In the genomic region with DNA sequence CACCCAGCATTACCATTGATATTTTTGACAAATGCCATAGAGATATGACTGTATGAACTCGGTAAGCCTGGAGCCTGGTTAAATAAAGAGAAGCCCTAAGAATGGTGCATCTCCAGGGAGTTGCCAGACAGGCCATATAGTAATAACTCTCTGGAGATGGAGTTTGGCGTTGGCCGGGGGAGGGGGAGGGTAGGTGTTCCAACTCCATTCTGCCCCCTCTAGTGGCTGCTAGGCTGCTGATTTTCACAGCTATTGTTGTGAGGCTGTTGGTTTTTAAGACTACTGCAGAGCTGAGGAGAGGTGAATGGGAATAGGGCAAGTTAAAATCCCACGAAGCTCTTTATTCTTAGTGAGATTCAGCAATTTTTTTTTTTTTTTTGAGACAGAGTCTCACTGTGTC, we compare ENCODE assay signal across 22 cellular contexts.
DNase-seq lines count a peak whose midpoint lies in the region; ATAC-seq and TF ChIP-seq lines count a peak whose summit lies in the region.
"Had no signal": no experiment of that assay in that cellular context is flagged by ENCODE, and none has a peak within 500 bp of the region (broad histone marks: within the 10 kb centered on the region; RNA-seq: fewer than 3 reads in every experiment).

No MANE protein-coding gene starts in this region.

- no TSS peak for BruUV-seq in PC-3 (replicated peaks; lab: Mats Ljungman, UMichigan)

- CTCF ChIA-PET in PC-3 (lab: Charles Lee), result no interaction called here

- no peak overlapping the region for H3K27ac ChIP-seq in GM23338 (ENCODE audit: low read depth)
- H3K27ac ChIP-seq in PC-3 (ENCODE audit: low read length), result no peak overlapping the region
- H3K27ac ChIP-seq in iPS DF 6.9 (ENCODE audit: low read length), result no peak overlapping the region
- H3K27ac ChIP-seq: SK-N-MC, tibial nerve had no signal

- no CpG with 5 or more reads among the region's 4 CpGs for WGBS in iPS DF 6.9 (ENCODE audit: insufficient coverage, insufficient read length)

- H3K4me1 Mint-ChIP-seq in GM23338, result no peaks in the 10 kb centered on the region
- H3K4me1 Mint-ChIP-seq: naive B cell had no signal

- no peaks in the 10 kb centered on the region; the same call in 2 of the 3 replicates for H3K36me3 Mint-ChIP-seq in GM23338 (ENCODE audit: low read depth)

- no peak overlapping the region for H2AFZ ChIP-seq in GM23338
- no peak overlapping the region for H2AFZ ChIP-seq in PC-3 (ENCODE audit: low read length)

- in situ Hi-C loops in GM13977 (cut with MboI; ENCODE audit: low pct_unique_long_range_greater_than_20kb, low sequenced_read_pairs, unreplicated experiment), result no loop called here

- H3K36me3 ChIP-seq in BE2C, result no peaks in the 10 kb centered on the region
- H3K36me3 ChIP-seq in GM23338 (ENCODE audit: insufficient read depth), result no peaks in the 10 kb centered on the region
- H3K36me3 ChIP-seq in PC-3 (ENCODE audit: low read depth, low read length), result no peaks in the 10 kb centered on the region
- H3K36me3 ChIP-seq in iPS DF 6.9 (ENCODE audit: control insufficient read depth, insufficient read depth, low read length), result no peaks in the 10 kb centered on the region
- H3K36me3 ChIP-seq: tibial nerve had no signal

- H3K4me1 ChIP-seq in BE2C (no peaks in the 10 kb centered on the region), GM23338 (ENCODE audit: insufficient read depth) (peaks cover 14% of the 10 kb centered on the region; the same call in 1 of the 2 replicates), PC-3 (ENCODE audit: insufficient read depth, low read length) (no peaks in the 10 kb centered on the region), iPS DF 6.9 (ENCODE audit: control insufficient read depth, insufficient read depth, low read length) (no peaks in the 10 kb centered on the region)
- H3K4me1 ChIP-seq: tibial nerve had no signal

- H3K4me3 ChIP-seq in BE2C (ENCODE audit: low read depth, low read length), result no peak overlapping the region
- H3K4me3 ChIP-seq in GM23338, result no peak overlapping the region
- H3K4me3 ChIP-seq in PC-3 (ENCODE audit: low read length), result no peak overlapping the region
- no peak overlapping the region for H3K4me3 ChIP-seq in iPS DF 6.9 (ENCODE audit: low read length)
- H3K4me3 ChIP-seq: SK-N-MC, tibial nerve had no signal

- TF ChIP-seq CTCF in BE2C (IDR thresholded peaks at IDR 0.05; ENCODE audit: low read depth, low read length), result peak; percentile 36
- TF ChIP-seq CTCF in GM23338 (conservative IDR thresholded peaks at IDR 0.05; ENCODE audit: low read depth in 2 of 2), result peak; percentile 66 to 72
- TF ChIP-seq CTCF in PC-3 (conservative IDR thresholded peaks at IDR 0.05; ENCODE audit: low read depth, low read length), result 0 out of 2 replicates have a peak, but pooled peaks have one; percentile 15
- no peak for TF ChIP-seq CTCF in GM13977 (IDR thresholded peaks at IDR 0.05; ENCODE audit: extremely low read depth, insufficient read depth, missing control alignments)

- peaks cover 2% of the 10 kb centered on the region for H3K27me3 Mint-ChIP-seq in GM23338 (ENCODE audit: insufficient read depth, low read depth, poor library complexity)
- H3K27me3 Mint-ChIP-seq: naive B cell; stimulated activated naive CD8-positive, alpha-beta T cell treated with anti-CD3 and anti-CD28 coated beads, Interleukin-15, Interleukin-2, amounts not matched to agents 100 ng/mL and 50 ng/mL, for 24 hours had no signal

- H3K4me2 ChIP-seq in GM23338, result no peak overlapping the region
- H3K4me2 ChIP-seq in PC-3 (ENCODE audit: low read length), result no peak overlapping the region

- no peaks in the 10 kb centered on the region for H3K9me3 ChIP-seq in BE2C
- H3K9me3 ChIP-seq in PC-3 (ENCODE audit: low read length), result 0 out of 2 replicates have a peak, but pooled peaks cover 13% of the 10 kb centered on the region
- no peaks in the 10 kb centered on the region for H3K9me3 ChIP-seq in iPS DF 6.9 (ENCODE audit: control insufficient read depth, insufficient read depth, low read length)

- DNase-seq in BE2C (peak; percentile 35), GM23338 (ENCODE audit: low spot score) (peak; percentile 90), PC-3 (no peak), iPS DF 6.9 (ENCODE audit: low read depth, low spot score) (peak; percentile 20), GM13977 (ENCODE audit: low spot score) (no peak)
- no peak for DNase-seq in stimulated activated CD4-positive, alpha-beta T cell treated with anti-CD3 and anti-CD28 coated beads, Interleukin-15, amount 100 ng/mL, for 24 hours
- DNase-seq: activated CD4-positive, CD25-positive, alpha-beta regulatory T cell; activated gamma-delta T cell treated with Interleukin-2 at 50 U/mL for 16 hours; activated T-cell treated with anti-CD3 and anti-CD28 coated beads, Interleukin-2, amount 50 U/mL, for 1 hour; DND-41; effector memory CD4-positive, alpha-beta T cell; IMR-90; mesenchymal stem cell; MM.1S; naive B cell; NCI-H1694 treated with DMSO at 0.1 percent for 48 hours; NCI-H226; T-helper 9 cell had no signal

- no peaks in the 10 kb centered on the region for H3F3A ChIP-seq in GM23338 (replicated peaks; ENCODE audit: low read depth)
- H3F3A ChIP-seq in PC-3 (ENCODE audit: low read length, unreplicated experiment), result no peaks in the 10 kb centered on the region

- H3K27ac Mint-ChIP-seq in GM23338, result no peak overlapping the region
- H3K27ac Mint-ChIP-seq: naive B cell; stimulated activated naive CD8-positive, alpha-beta T cell treated with anti-CD3 and anti-CD28 coated beads, Interleukin-15, Interleukin-2, amounts not matched to agents 100 ng/mL and 50 ng/mL, for 24 hours had no signal

- peaks cover 21% of the 10 kb centered on the region for H3K9me3 Mint-ChIP-seq in GM23338

- no peak overlapping the region for H3K9ac ChIP-seq in PC-3 (ENCODE audit: low read length)

- H3K4me3 Mint-ChIP-seq in GM23338, result no peak overlapping the region
- H3K4me3 Mint-ChIP-seq: naive B cell; stimulated activated naive CD8-positive, alpha-beta T cell treated with anti-CD3 and anti-CD28 coated beads, Interleukin-15, Interleukin-2, amounts not matched to agents 100 ng/mL and 50 ng/mL, for 24 hours had no signal

- intact Hi-C loops in PC-3 (cut with micrococcal nuclease), result no loop called here

- H3K27me3 ChIP-seq in BE2C (no peaks in the 10 kb centered on the region), GM23338 (ENCODE audit: insufficient read depth) (no peaks in the 10 kb centered on the region), PC-3 (ENCODE audit: low read length) (no peaks in the 10 kb centered on the region), iPS DF 6.9 (ENCODE audit: control insufficient read depth, insufficient read depth, low read length) (no peaks in the 10 kb centered on the region)
- H3K27me3 ChIP-seq: tibial nerve had no signal

- H3K9me2 ChIP-seq in GM23338 (ENCODE audit: insufficient read depth), result peaks cover 10% of the 10 kb centered on the region; the same call in 1 of the 2 replicates
- H3K9me2 ChIP-seq in PC-3 (replicated peaks; ENCODE audit: low read length), result no peaks in the 10 kb centered on the region

- ATAC-seq in GM23338 (peak; percentile 83), PC-3 (no peak), GM18502 (IDR thresholded peaks at IDR 0.05; ENCODE audit: poor library complexity, unreplicated experiment) (no peak)

- no peaks in the 10 kb centered on the region for H3K79me2 ChIP-seq in GM23338 (replicated peaks; ENCODE audit: insufficient read depth)
- H3K79me2 ChIP-seq in PC-3 (ENCODE audit: low read length), result no peaks in the 10 kb centered on the region

- H4K20me1 ChIP-seq in GM23338 (replicated peaks; ENCODE audit: insufficient read depth), result no peaks in the 10 kb centered on the region
- H4K20me1 ChIP-seq in PC-3 (ENCODE audit: low read length), result no peaks in the 10 kb centered on the region

- POLR2A ChIA-PET in PC-3 (lab: Charles Lee; ENCODE audit: unreplicated experiment), result no interaction called here

TF ChIP-seq in GM23338, 12 proteins besides CTCF, POLR2A, EP300 and RAD21:
- TF ChIP-seq REST (IDR thresholded peaks at IDR 0.05; ENCODE audit: unreplicated experiment), result no peak

Comparison
In these comparisons a context has a peak if more than half of its experiments do, and no peak if none do; other contexts are left out.
1. DNase-seq: peak in BE2C (single experiment), GM23338 (single experiment) and iPS DF 6.9 (single experiment); none in PC-3 (single experiment), GM13977 (single experiment) and stimulated activated CD4-positive, alpha-beta T cell treated with anti-CD3 and anti-CD28 coated beads, Interleukin-15, amount 100 ng/mL, for 24 hours (single experiment).